In the genomic region with DNA sequence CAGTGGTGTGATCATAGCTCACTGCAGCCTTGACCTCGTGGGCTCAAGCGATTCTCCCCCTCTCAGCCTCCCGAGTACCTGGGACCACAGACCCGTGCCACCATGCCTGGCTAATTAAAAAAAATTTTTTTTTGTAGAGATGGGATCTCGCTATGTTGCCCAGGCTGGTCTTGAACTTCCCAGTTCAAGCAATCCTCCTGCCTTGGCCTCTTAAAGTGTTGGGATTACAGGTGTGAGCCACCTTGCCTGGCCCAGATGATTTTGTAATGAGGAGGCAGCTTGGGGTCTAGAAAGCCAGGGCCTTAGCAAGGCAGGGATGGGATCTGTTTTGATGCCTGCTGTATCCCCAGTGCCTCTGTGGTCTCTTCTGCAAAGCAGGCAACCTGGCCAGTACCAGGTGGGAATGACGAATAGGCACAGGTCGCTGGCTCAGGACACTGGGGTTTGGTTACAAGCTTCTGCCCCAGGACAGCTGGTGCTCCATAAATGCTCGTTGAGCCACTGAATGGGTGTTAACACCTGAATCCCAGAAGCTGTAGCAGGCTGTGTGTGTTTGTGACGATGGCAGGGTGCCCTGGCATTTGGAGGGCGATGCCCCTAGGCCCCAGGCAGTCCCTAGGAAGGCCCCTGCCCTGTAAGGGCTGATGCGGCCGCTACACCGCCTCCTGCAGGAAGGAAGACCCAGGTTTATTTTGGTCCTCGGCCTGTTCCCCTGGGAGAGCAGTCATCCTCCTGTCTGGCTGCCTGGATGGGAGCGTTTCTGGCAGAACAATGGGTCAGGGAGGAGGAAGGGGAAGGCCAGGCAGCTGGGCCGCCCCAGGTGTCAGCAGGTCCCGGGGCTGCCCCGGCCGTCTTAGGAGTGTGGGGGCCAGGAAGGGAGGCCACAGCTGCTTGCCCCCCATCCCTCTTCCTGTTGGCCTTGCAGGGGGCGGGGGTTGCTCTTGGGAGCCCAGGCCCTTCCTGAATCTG, we compare ENCODE assay signal across 12 cellular contexts. TPM values are rescaled to one million over a fixed set of nuclear protein-coding genes. Genes with fewer than 3 reads are reported as not detected.
A peak's percentile ranks its signal among the peaks of the same experiment; 100 is the strongest.
DNase-seq lines count a peak whose midpoint lies in the region; ATAC-seq and TF ChIP-seq lines count a peak whose summit lies in the region.
"Had no signal": no experiment of that assay in that cellular context is flagged by ENCODE, and none has a peak within 500 bp of the region (broad histone marks: within the 10 kb centered on the region; RNA-seq: fewer than 3 reads in every experiment).

No MANE protein-coding gene starts in this region.

- peaks cover 5% of the 10 kb centered on the region; the same call in 1 of the 2 replicates for H3K36me3 Mint-ChIP-seq in HFFc6 (ENCODE audit: low read depth)

- H3K4me3 ChIP-seq in colonic mucosa: no peak overlapping the region
- H3K4me3 ChIP-seq in left lung: no peak overlapping the region
- H3K4me3 ChIP-seq in vagina: no peak overlapping the region

- H3K9me3 Mint-ChIP-seq in HFFc6: no peaks in the 10 kb centered on the region
- H3K9me3 Mint-ChIP-seq: dendritic cell treated with granulocyte-macrophage colony-stimulating factor and Interleukin-4, amounts not matched to agents 40 ng/mL and 50 ng/mL, for 4 days; immature natural killer cell had no signal

- no peaks in the 10 kb centered on the region for H3K4me1 Mint-ChIP-seq in HFFc6 (ENCODE audit: low read depth)

- no peak overlapping the region for H3K4me3 Mint-ChIP-seq in HFFc6
- H3K4me3 Mint-ChIP-seq: dendritic cell treated with granulocyte-macrophage colony-stimulating factor and Interleukin-4, amounts not matched to agents 40 ng/mL and 50 ng/mL, for 4 days; immature natural killer cell had no signal

- no peak overlapping the region for H3K27ac Mint-ChIP-seq in HFFc6
- H3K27ac Mint-ChIP-seq: dendritic cell treated with granulocyte-macrophage colony-stimulating factor and Interleukin-4, amounts not matched to agents 40 ng/mL and 50 ng/mL, for 4 days had no signal

- peak overlapping the region in 1 of 2 donors; percentile 34 for H3K9ac ChIP-seq in colonic mucosa (ENCODE audit: low read depth in 2 of 2, low read length in 2 of 2)

- intact Hi-C loops in colonic mucosa (cut with DNase I): no loop called here
- intact Hi-C loops in left lung (cut with DNase I): no loop called here
- intact Hi-C loops in vagina (cut with DNase I): no loop called here

- TF ChIP-seq CTCF in HFFc6 (IDR thresholded peaks at IDR 0.05) (peak; percentile 26; the same call in 1 of the 2 replicates), colonic mucosa (IDR thresholded peaks at IDR 0.05) (no peak), left lung (IDR thresholded peaks at IDR 0.05) (no peak), vagina (IDR thresholded peaks at IDR 0.05) (no peak)

- H3K27ac ChIP-seq in colonic mucosa (peak overlapping the region; percentile 18), left lung (peak overlapping the region; percentile 2 to 24), temporal lobe (ENCODE audit: low read depth, low read length) (peak overlapping the region; percentile 19), vagina (no peak overlapping the region)

- DNase-seq in HFFc6: no peak
- DNase-seq in colonic mucosa: no peak
- DNase-seq in left lung: no peak
- DNase-seq in vagina (ENCODE audit: extremely low spot score in 2 of 2): no peak
- DNase-seq: activated T-cell treated with anti-CD3 and anti-CD28 coated beads for 4 hours, immature natural killer cell, NCI-H2227 treated with DMSO at 0.1 percent for 48 hours, T-helper 1 cell had no signal

- H3K27me3 ChIP-seq in colonic mucosa: no peaks in the 10 kb centered on the region
- no peaks in the 10 kb centered on the region for H3K27me3 ChIP-seq in left lung
- H3K27me3 ChIP-seq in vagina: no peaks in the 10 kb centered on the region

- peaks cover 4% of the 10 kb centered on the region; the same call in 1 of the 2 replicates for H3K27me3 Mint-ChIP-seq in HFFc6 (ENCODE audit: insufficient read depth)
- H3K27me3 Mint-ChIP-seq: dendritic cell treated with granulocyte-macrophage colony-stimulating factor and Interleukin-4, amounts not matched to agents 40 ng/mL and 50 ng/mL, for 4 days had no signal

- no peaks in the 10 kb centered on the region for H3K9me3 ChIP-seq in colonic mucosa
- no peaks in the 10 kb centered on the region for H3K9me3 ChIP-seq in left lung
- no peaks in the 10 kb centered on the region for H3K9me3 ChIP-seq in vagina

- H3K4me1 ChIP-seq in colonic mucosa: no peaks in the 10 kb centered on the region
- no peaks in the 10 kb centered on the region for H3K4me1 ChIP-seq in left lung
- H3K4me1 ChIP-seq in vagina: no peaks in the 10 kb centered on the region

- TF ChIP-seq POLR2A in vagina (IDR thresholded peaks at IDR 0.05): no peak

- ATAC-seq in left lung (peak; percentile 56), GM18867 (IDR thresholded peaks at IDR 0.05; ENCODE audit: unreplicated experiment) (no peak), HG03342 (IDR thresholded peaks at IDR 0.05; ENCODE audit: unreplicated experiment) (no peak)

- H3K36me3 ChIP-seq in colonic mucosa (no peaks in the 10 kb centered on the region), left lung (peaks cover 0 to 14% of the 10 kb centered on the region in 2 donors), vagina (no peaks in the 10 kb centered on the region)

RNA-seq across cellular contexts. Expression of gene TNFAIP8L1, which starts 8.6 kb away (rescaled TPM):
- 1 to 10 TPM; 4.5 to 8.2 (median 6.7) TPM for total RNA-seq in HFFc6 (2021; fragmentation: NEBNext Ultra II Directional; extraction: Animal tissue kit (Norgen Biotek cat#: 25700))
- 10 to 100 TPM; 14.2 to 24.1 TPM for total RNA-seq in colonic mucosa
- total RNA-seq in left lung: 1 to 10 TPM; 5.9 to 8.6 TPM
- total RNA-seq in temporal lobe: 4.7 TPM
- total RNA-seq in vagina: 13.0 TPM

RNA-seq across cellular contexts. Expression of gene MYDGF, which starts 22.2 kb away (rescaled TPM):
- 100 to 1,000 TPM; 266 to 322 (median 283) TPM for total RNA-seq in HFFc6 (2021; fragmentation: NEBNext Ultra II Directional; extraction: Animal tissue kit (Norgen Biotek cat#: 25700))
- total RNA-seq in colonic mucosa (100 to 1,000 TPM; 108 to 182 TPM), left lung (100 to 1,000 TPM in 1 of 2 donors, 10 to 100 TPM in 1; 98.2 to 156 TPM), temporal lobe (36.1 TPM), vagina (33.4 TPM)
